ENCODE assay signal across 19 cellular contexts in genomic region chr10:86511027-86511865, GRCh38. TPM values are rescaled to one million over a fixed set of nuclear protein-coding genes. Genes with fewer than 3 reads are reported as not detected.
DNase-seq lines count a peak whose midpoint lies in the region; ATAC-seq, FAIRE-seq and TF ChIP-seq lines count a peak whose summit lies in the region.
"Had no signal": no experiment of that assay in that cellular context is flagged by ENCODE, and none has a peak within 500 bp of the region (broad histone marks: within the 10 kb centered on the region; RNA-seq: fewer than 3 reads in every experiment).

No MANE protein-coding gene starts in this region.

- H3K4me3 Mint-ChIP-seq in T-helper 17 cell = peak overlapping the region; percentile 31
- no peak overlapping the region for H3K4me3 Mint-ChIP-seq in dendritic cell treated with granulocyte-macrophage colony-stimulating factor and Interleukin-4, amounts not matched to agents 40 ng/mL and 50 ng/mL, for 4 days
- no peak overlapping the region for H3K4me3 Mint-ChIP-seq in CD14-positive monocyte
- H3K4me3 Mint-ChIP-seq: HFFc6; T-helper 1 cell treated with Interleukin-12 subunit alpha and Interleukin-12 subunit beta and Interleukin-4 antibody, amounts not matched to agents 30 μg/mL and 1 μg/mL, for 36 hours had no signal

- DNase-seq in HAP-1 (ENCODE audit: low spot score in 2 of 2) (peak; percentile 65 to 94), T-helper 17 cell (no peak), CD14-positive monocyte (ENCODE audit: low spot score) (no peak), small intestine (no peak), Peyer's patch (no peak)
- DNase-seq: BE2C; CD4-positive, alpha-beta T cell; COR-L47; DMS79; GOT3; HFFc6; KBM-7; NCI-H1105; SJCRH30 had no signal

- WGBS in small intestine, 3 donors = 93 to 97% (median 94%) methylated on average over 5 of the region's 5 CpGs

- TF ChIP-seq POLR2A in Peyer's patch (IDR thresholded peaks at IDR 0.05) = no peak

- H3K27ac Mint-ChIP-seq in T-helper 17 cell (no peak overlapping the region), CD14-positive monocyte (peak overlapping the region in 3 of 7 donors; percentile 14 to 69 (median 47))
- peak overlapping the region; percentile 18 for H3K27ac Mint-ChIP-seq in dendritic cell treated with granulocyte-macrophage colony-stimulating factor and Interleukin-4, amounts not matched to agents 40 ng/mL and 50 ng/mL, for 4 days
- H3K27ac Mint-ChIP-seq: T-helper 1 cell treated with Interleukin-12 subunit alpha and Interleukin-12 subunit beta and Interleukin-4 antibody, amounts not matched to agents 30 μg/mL and 1 μg/mL, for 36 hours had no signal

- no peaks in the 10 kb centered on the region for H3K9me3 ChIP-seq in HAP-1
- H3K9me3 ChIP-seq in T-helper 17 cell (ENCODE audit: control insufficient read depth, low read length, poor library complexity, severe bottlenecking) = no peaks in the 10 kb centered on the region
- H3K9me3 ChIP-seq in small intestine (ENCODE audit: control insufficient read depth, low read depth) = no peaks in the 10 kb centered on the region
- H3K9me3 ChIP-seq in Peyer's patch = no peaks in the 10 kb centered on the region
- H3K9me3 ChIP-seq: BE2C, SJCRH30 had no signal

- H3K4me1 ChIP-seq in HAP-1 = peaks cover 19% of the 10 kb centered on the region
- H3K4me1 ChIP-seq in small intestine (ENCODE audit: control insufficient read depth in 2 of 2, insufficient read depth in 1 of 2, low read depth in 1 of 2, low read length in 1 of 2) = peaks cover 2 to 7% of the 10 kb centered on the region in 2 donors
- H3K4me1 ChIP-seq in Peyer's patch = peaks cover 0 to 19% (median 3%) of the 10 kb centered on the region in 4 donors
- H3K4me1 ChIP-seq: BE2C had no signal

- no peaks in the 10 kb centered on the region for H3K27me3 ChIP-seq in HAP-1 (ENCODE audit: low read depth)
- H3K27me3 ChIP-seq in small intestine (ENCODE audit: control insufficient read depth in 2 of 2, insufficient read depth in 2 of 2, low read length in 2 of 2) = no peaks in the 10 kb centered on the region
- H3K27me3 ChIP-seq in Peyer's patch = no peaks in the 10 kb centered on the region
- H3K27me3 ChIP-seq: BE2C, SJCRH30 had no signal

- intact Hi-C loops in dendritic cell treated with granulocyte-macrophage colony-stimulating factor and Interleukin-4, amounts not matched to agents 40 ng/mL and 50 ng/mL, for 4 days (cut with micrococcal nuclease) = no loop called here
- intact Hi-C loops in CD14-positive monocyte (cut with micrococcal nuclease) = no loop called here

- ATAC-seq in T-helper 17 cell (no peak), GM21423 (IDR thresholded peaks at IDR 0.05; ENCODE audit: unreplicated experiment) (no peak)

- H3K9me3 Mint-ChIP-seq in dendritic cell treated with granulocyte-macrophage colony-stimulating factor and Interleukin-4, amounts not matched to agents 40 ng/mL and 50 ng/mL, for 4 days = no peaks in the 10 kb centered on the region
- H3K9me3 Mint-ChIP-seq in CD14-positive monocyte = no peaks in the 10 kb centered on the region
- H3K9me3 Mint-ChIP-seq: CD4-positive, alpha-beta T cell; HFFc6; T-helper 1 cell treated with Interleukin-12 subunit alpha and Interleukin-12 subunit beta and Interleukin-4 antibody, amounts not matched to agents 30 μg/mL and 1 μg/mL, for 36 hours had no signal

- H3K27ac ChIP-seq in small intestine (ENCODE audit: low read depth in 1 of 2, low read length in 1 of 2) (no peak overlapping the region), Peyer's patch (no peak overlapping the region)
- H3K27ac ChIP-seq: SJCRH30 had no signal

- H3K4me3 ChIP-seq in HAP-1 (no peak overlapping the region), small intestine (ENCODE audit: low read depth in 1 of 2, low read length in 2 of 2) (no peak overlapping the region), Peyer's patch (no peak overlapping the region)
- H3K4me3 ChIP-seq: SJCRH30 had no signal

- H3K4me1 Mint-ChIP-seq in T-helper 17 cell (peaks cover 37% of the 10 kb centered on the region), CD14-positive monocyte (peaks cover 36% of the 10 kb centered on the region)
- H3K4me1 Mint-ChIP-seq in dendritic cell treated with granulocyte-macrophage colony-stimulating factor and Interleukin-4, amounts not matched to agents 40 ng/mL and 50 ng/mL, for 4 days (ENCODE audit: low read depth) = peaks cover 38% of the 10 kb centered on the region

- FAIRE-seq in small intestine (lab: Jason Lieb, UNC) = no peak
- FAIRE-seq: GM12892, RCC 7860 had no signal

- H3K36me3 Mint-ChIP-seq in T-helper 17 cell (ENCODE audit: low read depth) = no peaks in the 10 kb centered on the region
- H3K36me3 Mint-ChIP-seq in dendritic cell treated with granulocyte-macrophage colony-stimulating factor and Interleukin-4, amounts not matched to agents 40 ng/mL and 50 ng/mL, for 4 days (ENCODE audit: low read depth) = peaks cover 33% of the 10 kb centered on the region
- peaks cover 32 to 50% of the 10 kb centered on the region in 2 donors for H3K36me3 Mint-ChIP-seq in CD14-positive monocyte

- H3K36me3 ChIP-seq in HAP-1 (replicated peaks) (peaks cover 33% of the 10 kb centered on the region), small intestine (ENCODE audit: control insufficient read depth in 2 of 2, insufficient read depth in 2 of 2, low read length in 2 of 2) (peaks cover 3% of the 10 kb centered on the region in 2 donors), Peyer's patch (peaks cover 0 to 21% (median 0%) of the 10 kb centered on the region in 3 donors)

- H3K27me3 Mint-ChIP-seq in T-helper 17 cell (no peaks in the 10 kb centered on the region), CD14-positive monocyte (ENCODE audit: low read depth in 3 of 3) (peaks cover 0 to 5% (median 0%) of the 10 kb centered on the region in 3 donors)
- H3K27me3 Mint-ChIP-seq in dendritic cell treated with granulocyte-macrophage colony-stimulating factor and Interleukin-4, amounts not matched to agents 40 ng/mL and 50 ng/mL, for 4 days = no peaks in the 10 kb centered on the region
- H3K27me3 Mint-ChIP-seq: CD4-positive, alpha-beta T cell had no signal

- TF ChIP-seq CTCF in CD14-positive monocyte (IDR thresholded peaks at IDR 0.05) (no peak), Peyer's patch (IDR thresholded peaks at IDR 0.05) (no peak)

- in situ Hi-C loops in HAP-1 (cut with MboI; ENCODE audit: low sequenced_read_pairs) = no loop called here

RNA-seq across cellular contexts. Expression of gene WAPL, which starts 10.3 kb away (rescaled TPM):
- total RNA-seq in T-helper 17 cell = 10 to 100 TPM; 42.9 to 43.0 TPM
- 10 to 100 TPM; 18.3 to 26.5 TPM for polyA plus RNA-seq in CD14-positive monocyte
- 10 to 100 TPM; 15.7 to 18.6 (median 18.2) TPM for polyA plus RNA-seq in small intestine
- 10 to 100 TPM; 32.4 to 49.5 (median 45.1) TPM for total RNA-seq in Peyer's patch

Comparison
In these comparisons a context has a peak if more than half of its experiments do, and no peak if none do; other contexts are left out.
1. DNase-seq: peak in HAP-1 (2 of 2); none in T-helper 17 cell (0 of 3), CD14-positive monocyte (single experiment), small intestine (single experiment) and Peyer's patch (0 of 3).